19 cellular contexts compared by ENCODE assay signal in genomic region chr11:12063251-12063650, GRCh38.
"Had no signal": no experiment of that assay in that cellular context is flagged by ENCODE, and none has a peak within 500 bp of the region (broad histone marks: within the 10 kb centered on the region; RNA-seq: fewer than 3 reads in every experiment).

No MANE protein-coding gene starts in this region.

- H3K36me3 ChIP-seq: SJCRH30 had no signal

- H3K4me3 ChIP-seq: SJCRH30 had no signal

- H3K27me3 ChIP-seq: SJCRH30 had no signal

- ATAC-seq: Right ventricle myocardium inferior, SK-N-SH treated with all-trans-retinoic acid at 6 μM for 48 hours had no signal

- H3K9me3 ChIP-seq: SJCRH30 had no signal

- H3K27ac ChIP-seq: RWPE1, SJCRH30 had no signal

- DNase-seq: KBM-7, NCI-H1092, NCI-H1105 treated with DMSO at 0.1 percent for 48 hours, NCI-H1417 treated with DMSO at 0.1 percent for 48 hours, NCI-H187, NCI-H2029, NCI-H2081 treated with DMSO at 0.1 percent for 48 hours, NCI-H2171, NCI-H226, NCI-H446, NCI-H510A, NCI-H524 treated with DMSO at 0.1 percent for 48 hours, NCI-H69, NCI-H774, SHP77 treated with DMSO at 0.1 percent for 48 hours, SJCRH30 had no signal
